In the genomic region with DNA sequence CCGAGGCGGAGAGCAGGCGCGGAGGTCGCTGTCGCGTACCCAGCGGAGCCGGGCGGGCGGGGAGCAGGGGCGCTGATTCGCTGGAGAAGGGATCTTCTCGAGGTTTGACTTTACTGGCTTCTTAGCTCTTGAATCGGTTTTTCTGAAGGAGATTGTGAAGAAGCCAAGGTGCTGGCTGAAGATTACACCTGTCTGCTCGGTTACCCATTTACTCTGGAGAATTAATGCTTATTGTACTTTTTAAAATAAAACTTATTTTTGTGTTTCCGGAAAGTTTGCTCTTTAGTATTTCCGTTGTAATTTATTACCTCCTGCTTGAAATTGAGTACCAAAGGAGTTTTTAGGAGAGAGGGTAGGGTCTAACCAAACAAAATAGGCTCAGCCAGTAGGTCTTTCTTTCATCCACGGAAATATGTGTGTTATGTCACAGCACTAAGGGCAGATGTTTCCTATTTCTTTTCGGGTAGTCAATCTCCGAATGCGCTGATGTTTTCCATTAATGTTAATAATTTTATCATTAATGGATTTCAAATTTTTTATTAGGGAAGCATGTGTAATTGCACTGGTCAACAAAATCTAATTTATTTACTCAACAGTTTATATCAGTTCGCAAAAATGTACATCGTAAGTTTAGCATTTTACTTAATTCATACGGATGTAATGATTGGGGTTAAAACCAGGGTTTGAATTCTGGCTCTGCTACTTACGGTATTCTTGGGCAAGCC, we compare ENCODE assay signal across 8 cellular contexts. TPM values are rescaled to one million over a fixed set of nuclear protein-coding genes. Genes with fewer than 3 reads are reported as not detected.
DNase-seq lines count a peak whose midpoint lies in the region; ATAC-seq lines count a peak whose summit lies in the region.

No MANE protein-coding gene starts in this region.

- peaks cover 4% of the 10 kb centered on the region for H3K36me3 ChIP-seq in iPS-15b (ENCODE audit: control insufficient read depth, insufficient read depth, low read length)

- no peak for DNase-seq in activated CD8-positive, alpha-beta memory T cell treated with anti-CD3 and anti-CD28 coated beads, Interleukin-2, amount 10 ng/mL, durations not matched to agents 7 days and 5 days
- DNase-seq in activated CD8-positive, alpha-beta memory T cell treated with anti-CD3 and anti-CD28 coated beads for 24 hours, result no peak
- no peak for DNase-seq in activated T-cell treated with anti-CD3 and anti-CD28 coated beads, Interleukin-2, amount 50 U/mL, for 72 hours
- DNase-seq in substantia nigra (lab: John Stamatoyannopoulos, UW), result no peak
- no peak for DNase-seq in NCI-H2081 treated with DMSO at 0.1 percent for 48 hours (lab: John Stamatoyannopoulos, UW)
- DNase-seq in NCI-H1694 (lab: John Stamatoyannopoulos, UW), result no peak

- no peaks in the 10 kb centered on the region for H3K9me3 ChIP-seq in iPS-15b (ENCODE audit: control insufficient read depth, insufficient read depth, low read length)

- H3K27me3 Mint-ChIP-seq in activated CD8-positive, alpha-beta memory T cell treated with anti-CD3 and anti-CD28 coated beads, Interleukin-2, amount 10 ng/mL, durations not matched to agents 7 days and 5 days, result no peaks in the 10 kb centered on the region
- no peaks in the 10 kb centered on the region for H3K27me3 Mint-ChIP-seq in activated T-cell treated with anti-CD3 and anti-CD28 coated beads, Interleukin-2, amount 50 U/mL, for 72 hours (ENCODE audit: low read depth)

- ATAC-seq in activated CD8-positive, alpha-beta memory T cell treated with anti-CD3 and anti-CD28 coated beads, Interleukin-2, amount 10 ng/mL, durations not matched to agents 7 days and 5 days, result no peak
- no peak for ATAC-seq in activated T-cell treated with anti-CD3 and anti-CD28 coated beads, Interleukin-2, amount 50 U/mL, for 72 hours (replicated peaks in 1 of 2)
- ATAC-seq in GM18517 (IDR thresholded peaks at IDR 0.05; ENCODE audit: unreplicated experiment), result no peak

- H3K27ac Mint-ChIP-seq in activated CD8-positive, alpha-beta memory T cell treated with anti-CD3 and anti-CD28 coated beads, Interleukin-2, amount 10 ng/mL, durations not matched to agents 7 days and 5 days, result peak overlapping the region; percentile 98
- H3K27ac Mint-ChIP-seq in activated T-cell treated with anti-CD3 and anti-CD28 coated beads, Interleukin-2, amount 50 U/mL, for 72 hours, result peak overlapping the region; percentile 94

- H3K9ac ChIP-seq in iPS-15b (ENCODE audit: low read depth, low read length), result no peak overlapping the region

- peaks cover 31% of the 10 kb centered on the region for H3K4me1 Mint-ChIP-seq in activated CD8-positive, alpha-beta memory T cell treated with anti-CD3 and anti-CD28 coated beads, Interleukin-2, amount 10 ng/mL, durations not matched to agents 7 days and 5 days
- H3K4me1 Mint-ChIP-seq in activated T-cell treated with anti-CD3 and anti-CD28 coated beads, Interleukin-2, amount 50 U/mL, for 72 hours (ENCODE audit: low read depth), result peaks cover 24% of the 10 kb centered on the region

- CTCF ChIA-PET in activated CD8-positive, alpha-beta memory T cell treated with anti-CD3 and anti-CD28 coated beads, Interleukin-2, amount 10 ng/mL, durations not matched to agents 7 days and 5 days (lab: Charles Lee), result interaction anchor here (0.7 to 2.5 kb wide), 12 partner anchors 9 to 362 kb away, joined by 3 to 15 read pairs (median 4); a partner anchor contains a TSS

- no peaks in the 10 kb centered on the region for H3K9me3 Mint-ChIP-seq in activated CD8-positive, alpha-beta memory T cell treated with anti-CD3 and anti-CD28 coated beads, Interleukin-2, amount 10 ng/mL, durations not matched to agents 7 days and 5 days (ENCODE audit: low read depth)
- no peaks in the 10 kb centered on the region for H3K9me3 Mint-ChIP-seq in activated T-cell treated with anti-CD3 and anti-CD28 coated beads, Interleukin-2, amount 50 U/mL, for 72 hours

- peak overlapping the region; percentile 67 for H3K27ac ChIP-seq in substantia nigra (ENCODE audit: low read depth, low read length, poor library complexity, severe bottlenecking)

- H3K4me1 ChIP-seq in iPS-15b (ENCODE audit: control insufficient read depth, insufficient read depth, low read length), result peaks cover 5% of the 10 kb centered on the region

- H3K4me3 Mint-ChIP-seq in activated CD8-positive, alpha-beta memory T cell treated with anti-CD3 and anti-CD28 coated beads, Interleukin-2, amount 10 ng/mL, durations not matched to agents 7 days and 5 days, result peak overlapping the region; percentile 96
- H3K4me3 Mint-ChIP-seq in activated T-cell treated with anti-CD3 and anti-CD28 coated beads, Interleukin-2, amount 50 U/mL, for 72 hours, result peak overlapping the region; percentile 88 to 95

- H3K27me3 ChIP-seq in iPS-15b (ENCODE audit: control insufficient read depth, insufficient read depth, low read length), result peaks cover 9% of the 10 kb centered on the region

- H3K4me3 ChIP-seq in iPS-15b (ENCODE audit: low read depth, low read length), result peak overlapping the region; percentile 62

- H3K36me3 Mint-ChIP-seq in activated CD8-positive, alpha-beta memory T cell treated with anti-CD3 and anti-CD28 coated beads, Interleukin-2, amount 10 ng/mL, durations not matched to agents 7 days and 5 days, result peaks cover 26% of the 10 kb centered on the region
- H3K36me3 Mint-ChIP-seq in activated T-cell treated with anti-CD3 and anti-CD28 coated beads, Interleukin-2, amount 50 U/mL, for 72 hours (ENCODE audit: insufficient read depth in 2 of 2), result peaks cover 10 to 12% of the 10 kb centered on the region in 2 donors

RNA-seq across cellular contexts. Expression of a gene that starts 0.5 kb away (rescaled TPM):
- total RNA-seq in activated CD8-positive, alpha-beta memory T cell treated with anti-CD3 and anti-CD28 coated beads, Interleukin-2, amount 10 ng/mL, durations not matched to agents 7 days and 5 days, result 100 to 1,000 TPM; 103 to 114 TPM
- total RNA-seq in activated T-cell treated with anti-CD3 and anti-CD28 coated beads, Interleukin-2, amount 50 U/mL, for 72 hours, result 100 to 1,000 TPM in 1 of 2 donors, 10 to 100 TPM in 1; 88.5 to 101 TPM

RNA-seq across cellular contexts. Expression of a gene that starts 0.7 kb away (rescaled TPM):
- total RNA-seq in activated CD8-positive, alpha-beta memory T cell treated with anti-CD3 and anti-CD28 coated beads, Interleukin-2, amount 10 ng/mL, durations not matched to agents 7 days and 5 days, result 1 to 10 TPM; 2.1 to 6.1 TPM
- 1 to 10 TPM; 2.3 to 2.9 TPM for total RNA-seq in activated T-cell treated with anti-CD3 and anti-CD28 coated beads, Interleukin-2, amount 50 U/mL, for 72 hours

RNA-seq across cellular contexts. Expression of a gene that starts 27.8 kb away (rescaled TPM):
- total RNA-seq in activated CD8-positive, alpha-beta memory T cell treated with anti-CD3 and anti-CD28 coated beads, Interleukin-2, amount 10 ng/mL, durations not matched to agents 7 days and 5 days, result 10 to 100 TPM; 29.7 to 43.2 TPM
- 10 to 100 TPM; 56.7 to 68.2 TPM for total RNA-seq in activated T-cell treated with anti-CD3 and anti-CD28 coated beads, Interleukin-2, amount 50 U/mL, for 72 hours
